ENCODE assay signal across 8 cellular contexts in the genomic region with DNA sequence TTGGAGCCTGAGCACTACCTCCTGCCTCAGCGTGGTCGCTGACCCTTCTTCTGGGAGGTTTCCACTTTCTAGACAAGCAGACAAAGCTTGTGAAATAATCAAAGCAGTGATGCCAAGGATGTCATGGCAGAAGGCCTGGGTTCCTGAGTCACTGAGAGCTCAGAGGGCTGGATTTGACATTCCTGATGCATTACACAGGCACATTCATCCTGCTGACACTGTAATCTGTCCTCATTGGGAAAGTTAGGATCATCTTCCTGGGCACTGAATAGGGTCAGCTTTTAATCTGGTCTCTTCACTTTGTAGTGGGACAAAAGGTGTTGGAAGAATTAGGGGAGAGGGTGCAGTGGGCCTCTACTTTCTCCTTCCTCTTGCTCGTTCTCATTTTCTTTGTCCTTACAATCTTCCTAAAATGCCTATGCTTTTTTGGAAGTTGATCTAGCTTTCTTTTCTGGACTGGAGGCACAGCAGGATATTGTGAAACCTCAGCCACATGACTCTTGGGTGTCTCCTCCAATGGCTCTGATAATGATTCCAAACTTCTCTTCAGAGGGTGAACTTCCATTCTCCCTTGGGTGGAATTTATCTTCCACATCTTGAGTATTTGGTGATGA. TPM values are rescaled to one million over a fixed set of nuclear protein-coding genes. Genes with fewer than 3 reads are reported as not detected.
DNase-seq lines count a peak whose midpoint lies in the region; ATAC-seq and TF ChIP-seq lines count a peak whose summit lies in the region.

No MANE protein-coding gene starts in this region.

- peaks cover 0 to 18% (median 6%) of the 10 kb centered on the region in 4 donors for H3K4me1 ChIP-seq in right lobe of liver

- peak overlapping the region; percentile 8 to 65 (median 51) for H3K27ac ChIP-seq in right lobe of liver

- intact Hi-C loops in right lobe of liver (cut with DNase I) = no loop called here

- H3K4me3 ChIP-seq in right lobe of liver = no peak overlapping the region

- peak; percentile 7 to 20 for ATAC-seq in activated naive CD4-positive, alpha-beta T cell treated with anti-CD3 and anti-CD28 coated beads, Interleukin-2, amount 50 U/mL, for 72 hours
- ATAC-seq in right lobe of liver (peak; percentile 91 to 98 (median 98)), HG03045 (IDR thresholded peaks at IDR 0.05; ENCODE audit: unreplicated experiment) (no peak)

- H3K36me3 ChIP-seq in right lobe of liver = no peaks in the 10 kb centered on the region

- WGBS in right lobe of liver (ENCODE audit: insufficient coverage, low coverage, low lambda C conversion rate, missing lambda C conversion rate) = 15% methylated on average over 1 of the region's 3 CpGs

- H3K4me1 Mint-ChIP-seq in chondrocyte (ENCODE audit: low read depth) (peaks cover 28% of the 10 kb centered on the region), type B pancreatic cell (ENCODE audit: unreplicated experiment) (peaks cover 2% of the 10 kb centered on the region)

- H3K4me3 Mint-ChIP-seq in chondrocyte (ENCODE audit: unreplicated experiment) = no peak overlapping the region
- H3K4me3 Mint-ChIP-seq in type B pancreatic cell = no peak overlapping the region

- H3K27me3 ChIP-seq in right lobe of liver = no peaks in the 10 kb centered on the region

- H3K36me3 Mint-ChIP-seq in activated naive CD4-positive, alpha-beta T cell treated with anti-CD3 and anti-CD28 coated beads, Interleukin-2, amount 50 U/mL, for 72 hours = peaks cover 7 to 21% of the 10 kb centered on the region in 2 donors
- peaks cover 4% of the 10 kb centered on the region for H3K36me3 Mint-ChIP-seq in chondrocyte (ENCODE audit: low read depth)
- peaks cover 15% of the 10 kb centered on the region for H3K36me3 Mint-ChIP-seq in type B pancreatic cell

- TF ChIP-seq POLR2A in right lobe of liver (IDR thresholded peaks at IDR 0.05) = peak; percentile 40

- TF ChIP-seq CTCF in chondrocyte (IDR thresholded peaks at IDR 0.05) = no peak
- no peak for TF ChIP-seq CTCF in right lobe of liver (IDR thresholded peaks at IDR 0.05)
- TF ChIP-seq CTCF in type B pancreatic cell (conservative IDR thresholded peaks at IDR 0.05) = no peak

- no peaks in the 10 kb centered on the region for H3K9me3 ChIP-seq in right lobe of liver

- no peak overlapping the region for H3K27ac Mint-ChIP-seq in activated naive CD4-positive, alpha-beta T cell treated with anti-CD3 and anti-CD28 coated beads, Interleukin-2, amount 50 U/mL, for 72 hours
- peak overlapping the region; percentile 96 for H3K27ac Mint-ChIP-seq in chondrocyte (ENCODE audit: unreplicated experiment)
- peak overlapping the region; percentile 35 for H3K27ac Mint-ChIP-seq in type B pancreatic cell

- H3K27me3 Mint-ChIP-seq in chondrocyte (ENCODE audit: low read depth) (no peaks in the 10 kb centered on the region), type B pancreatic cell (no peaks in the 10 kb centered on the region)

- DNase-seq in activated naive CD4-positive, alpha-beta T cell treated with anti-CD3 and anti-CD28 coated beads, Interleukin-2, amount 50 U/mL, for 72 hours (ENCODE audit: low spot score in 2 of 2) = no peak
- no peak for DNase-seq in activated naive CD4-positive, alpha-beta T cell treated with Interleukin-2 at 50 U/mL for 16 hours
- DNase-seq in chondrocyte (ENCODE audit: low spot score) = no peak
- peak; percentile 57 to 64 (median 64) for DNase-seq in right lobe of liver
- DNase-seq in type B pancreatic cell (ENCODE audit: extremely low spot score, unreplicated experiment) = no peak
- no peak for DNase-seq in NCI-H2081 (lab: John Stamatoyannopoulos, UW)
- DNase-seq in NCI-H1694 treated with DMSO at 0.1 percent for 48 hours (lab: John Stamatoyannopoulos, UW) = no peak

- peaks cover 0 to 6% of the 10 kb centered on the region in 2 donors for H3K9me3 Mint-ChIP-seq in activated naive CD4-positive, alpha-beta T cell treated with anti-CD3 and anti-CD28 coated beads, Interleukin-2, amount 50 U/mL, for 72 hours
- H3K9me3 Mint-ChIP-seq in chondrocyte (ENCODE audit: low read depth) (no peaks in the 10 kb centered on the region), type B pancreatic cell (peaks cover 4% of the 10 kb centered on the region)

RNA-seq across cellular contexts. Expression of gene EEA1, which starts 29.6 kb away (rescaled TPM):
- total RNA-seq in activated naive CD4-positive, alpha-beta T cell treated with anti-CD3 and anti-CD28 coated beads, Interleukin-2, amount 50 U/mL, for 72 hours = 10 to 100 TPM; 14.8 to 23.8 TPM
- total RNA-seq in chondrocyte = 35.5 to 44.7 TPM (median 41.8 TPM) in 3 replicates
- 10 to 100 TPM in 5 of 6 experiments, 1 to 10 TPM in 1; 8.9 to 20.3 (median 16.3) TPM for total RNA-seq in right lobe of liver
- total RNA-seq in type B pancreatic cell (ENCODE audit: low replicate concordance) = 24.6 and 31.9 TPM in 2 replicates

Comparison
In these comparisons a context has a peak if more than half of its experiments do, and no peak if none do; other contexts are left out.
1. DNase-seq: peak in right lobe of liver (3 of 3); none in activated naive CD4-positive, alpha-beta T cell treated with anti-CD3 and anti-CD28 coated beads, Interleukin-2, amount 50 U/mL, for 72 hours (0 of 2), activated naive CD4-positive, alpha-beta T cell treated with Interleukin-2 at 50 U/mL for 16 hours (single experiment), chondrocyte (single experiment), type B pancreatic cell (single experiment), NCI-H2081 (0 of 2) and NCI-H1694 treated with DMSO at 0.1 percent for 48 hours (single experiment).
2. H3K27ac Mint-ChIP-seq: peak in chondrocyte (single experiment) and type B pancreatic cell (single experiment); none in activated naive CD4-positive, alpha-beta T cell treated with anti-CD3 and anti-CD28 coated beads, Interleukin-2, amount 50 U/mL, for 72 hours (0 of 2).